Comparison of ENCODE assay signal across 16 cellular contexts in genomic region chr14:71620401-71620800, GRCh38.
DNase-seq lines count a peak whose midpoint lies in the region; ATAC-seq and TF ChIP-seq lines count a peak whose summit lies in the region.
"Had no signal": no experiment of that assay in that cellular context is flagged by ENCODE, and none has a peak within 500 bp of the region (broad histone marks: within the 10 kb centered on the region; RNA-seq: fewer than 3 reads in every experiment).

No MANE protein-coding gene starts in this region.

- H3K36me3 ChIP-seq in CD4-positive, CD25-positive, alpha-beta regulatory T cell (ENCODE audit: control insufficient read depth, insufficient read depth, low read length): peaks cover 17% of the 10 kb centered on the region
- H3K36me3 ChIP-seq in mesodermal cell (ENCODE audit: control insufficient read depth, insufficient read depth, low read length): peaks cover 7% of the 10 kb centered on the region
- H3K36me3 ChIP-seq: SJCRH30 had no signal

- no peak overlapping the region for H3K27ac ChIP-seq in CD4-positive, CD25-positive, alpha-beta regulatory T cell (ENCODE audit: insufficient read depth, low read length, poor library complexity, severe bottlenecking)
- peak overlapping the region; percentile 55 for H3K27ac ChIP-seq in mesodermal cell (ENCODE audit: low read depth, low read length, severe bottlenecking)
- H3K27ac ChIP-seq: SJCRH30 had no signal

- CTCF ChIA-PET in activated CD8-positive, alpha-beta T cell treated with anti-CD3 and anti-CD28 coated beads, Interleukin-2, amount 10 ng/mL, durations not matched to agents 7 days and 5 days (lab: Charles Lee): no interaction called here

- H3K27ac Mint-ChIP-seq in CD4-positive, CD25-positive, alpha-beta regulatory T cell: peak overlapping the region in 2 of 3 donors; percentile 1 to 7
- peak overlapping the region; percentile 54 for H3K27ac Mint-ChIP-seq in endothelial cell (ENCODE audit: unreplicated experiment)
- no peak overlapping the region for H3K27ac Mint-ChIP-seq in activated CD8-positive, alpha-beta T cell treated with anti-CD3 and anti-CD28 coated beads, Interleukin-2, amount 10 ng/mL, durations not matched to agents 7 days and 5 days
- H3K27ac Mint-ChIP-seq: activated naive CD4-positive, alpha-beta T cell treated with anti-CD3 and anti-CD28 coated beads, Interleukin-2, amount 10 ng/mL, durations not matched to agents 7 days and 5 days; mesothelial cell of epicardium had no signal

- peaks cover 6 to 14% (median 10%) of the 10 kb centered on the region in 4 donors for H3K4me1 Mint-ChIP-seq in CD4-positive, CD25-positive, alpha-beta regulatory T cell
- peaks cover 18% of the 10 kb centered on the region for H3K4me1 Mint-ChIP-seq in endothelial cell (ENCODE audit: unreplicated experiment)
- H3K4me1 Mint-ChIP-seq in activated CD8-positive, alpha-beta T cell treated with anti-CD3 and anti-CD28 coated beads, Interleukin-2, amount 10 ng/mL, durations not matched to agents 7 days and 5 days (ENCODE audit: low read depth): no peaks in the 10 kb centered on the region
- H3K4me1 Mint-ChIP-seq: activated naive CD4-positive, alpha-beta T cell treated with anti-CD3 and anti-CD28 coated beads, Interleukin-2, amount 10 ng/mL, durations not matched to agents 7 days and 5 days had no signal

- ATAC-seq in CD4-positive, CD25-positive, alpha-beta regulatory T cell (ENCODE audit: low read depth in 2 of 2): no peak
- no peak for ATAC-seq in GM21737 (IDR thresholded peaks at IDR 0.05; ENCODE audit: unreplicated experiment)
- no peak for ATAC-seq in HG02885 (IDR thresholded peaks at IDR 0.05; ENCODE audit: poor library complexity, unreplicated experiment)
- ATAC-seq in activated CD8-positive, alpha-beta T cell treated with anti-CD3 and anti-CD28 coated beads, Interleukin-2, amount 10 ng/mL, durations not matched to agents 7 days and 5 days: no peak
- ATAC-seq: esophagus mucosa had no signal

- H3K27me3 ChIP-seq in CD4-positive, CD25-positive, alpha-beta regulatory T cell (ENCODE audit: control insufficient read depth, insufficient read depth, low read length): no peaks in the 10 kb centered on the region
- H3K27me3 ChIP-seq: SJCRH30 had no signal

- H3K4me3 ChIP-seq in CD4-positive, CD25-positive, alpha-beta regulatory T cell (ENCODE audit: low read depth, low read length): no peak overlapping the region
- no peak overlapping the region for H3K4me3 ChIP-seq in mesodermal cell (ENCODE audit: extremely low read depth, insufficient read depth, low read length, poor library complexity, severe bottlenecking)
- H3K4me3 ChIP-seq: SJCRH30 had no signal

- no peak for TF ChIP-seq CTCF in endothelial cell (IDR thresholded peaks at IDR 0.05; ENCODE audit: unreplicated experiment)

- no peaks in the 10 kb centered on the region for H3K27me3 Mint-ChIP-seq in CD4-positive, CD25-positive, alpha-beta regulatory T cell
- peaks cover 4% of the 10 kb centered on the region for H3K27me3 Mint-ChIP-seq in endothelial cell (ENCODE audit: unreplicated experiment)
- H3K27me3 Mint-ChIP-seq in activated CD8-positive, alpha-beta T cell treated with anti-CD3 and anti-CD28 coated beads, Interleukin-2, amount 10 ng/mL, durations not matched to agents 7 days and 5 days (ENCODE audit: low read depth): no peaks in the 10 kb centered on the region
- H3K27me3 Mint-ChIP-seq: activated naive CD4-positive, alpha-beta T cell treated with anti-CD3 and anti-CD28 coated beads, Interleukin-2, amount 10 ng/mL, durations not matched to agents 7 days and 5 days; central memory CD8-positive, alpha-beta T cell had no signal

- peaks cover 0 to 1% (median 0%) of the 10 kb centered on the region in 7 donors for H3K9me3 Mint-ChIP-seq in CD4-positive, CD25-positive, alpha-beta regulatory T cell
- no peaks in the 10 kb centered on the region for H3K9me3 Mint-ChIP-seq in endothelial cell (ENCODE audit: unreplicated experiment)
- H3K9me3 Mint-ChIP-seq in activated CD8-positive, alpha-beta T cell treated with anti-CD3 and anti-CD28 coated beads, Interleukin-2, amount 10 ng/mL, durations not matched to agents 7 days and 5 days (ENCODE audit: insufficient read depth): no peaks in the 10 kb centered on the region
- H3K9me3 Mint-ChIP-seq: activated naive CD4-positive, alpha-beta T cell treated with anti-CD3 and anti-CD28 coated beads, Interleukin-2, amount 10 ng/mL, durations not matched to agents 7 days and 5 days; central memory CD8-positive, alpha-beta T cell had no signal

- no peak overlapping the region for H3K4me3 Mint-ChIP-seq in CD4-positive, CD25-positive, alpha-beta regulatory T cell
- H3K4me3 Mint-ChIP-seq in endothelial cell (ENCODE audit: unreplicated experiment): peak overlapping the region; percentile 25
- H3K4me3 Mint-ChIP-seq in activated CD8-positive, alpha-beta T cell treated with anti-CD3 and anti-CD28 coated beads, Interleukin-2, amount 10 ng/mL, durations not matched to agents 7 days and 5 days: no peak overlapping the region
- H3K4me3 Mint-ChIP-seq: activated naive CD4-positive, alpha-beta T cell treated with anti-CD3 and anti-CD28 coated beads, Interleukin-2, amount 10 ng/mL, durations not matched to agents 7 days and 5 days; central memory CD8-positive, alpha-beta T cell; mesothelial cell of epicardium had no signal

- no peak for DNase-seq in CD4-positive, CD25-positive, alpha-beta regulatory T cell
- DNase-seq in RKO (ENCODE audit: low spot score): peak; percentile 71
- DNase-seq in endothelial cell (ENCODE audit: low spot score): no peak
- DNase-seq in activated CD8-positive, alpha-beta T cell treated with anti-CD3 and anti-CD28 coated beads, Interleukin-2, amount 10 ng/mL, durations not matched to agents 7 days and 5 days: no peak
- no peak for DNase-seq in cerebellar cortex (ENCODE audit: low spot score)
- DNase-seq: activated naive CD4-positive, alpha-beta T cell treated with anti-CD3 and anti-CD28 coated beads, Interleukin-2, amount 10 ng/mL, durations not matched to agents 7 days and 5 days; DMS53; NCI-H1930; NCI-H82; SJCRH30 had no signal

- H3K4me1 ChIP-seq in CD4-positive, CD25-positive, alpha-beta regulatory T cell (ENCODE audit: control insufficient read depth, insufficient read depth, low read length, poor library complexity, severe bottlenecking): no peaks in the 10 kb centered on the region
- peaks cover 16% of the 10 kb centered on the region for H3K4me1 ChIP-seq in mesodermal cell (ENCODE audit: control insufficient read depth, insufficient read depth, low read length, poor library complexity, severe bottlenecking)
- H3K4me1 ChIP-seq: SJCRH30 had no signal

- POLR2A ChIA-PET in activated CD8-positive, alpha-beta T cell treated with anti-CD3 and anti-CD28 coated beads, Interleukin-2, amount 10 ng/mL, durations not matched to agents 7 days and 5 days (lab: Charles Lee): no interaction called here

- H3K9me3 ChIP-seq in CD4-positive, CD25-positive, alpha-beta regulatory T cell (ENCODE audit: control insufficient read depth in 2 of 2, low read length in 2 of 2): no peaks in the 10 kb centered on the region
- no peaks in the 10 kb centered on the region for H3K9me3 ChIP-seq in mesodermal cell (ENCODE audit: control insufficient read depth, low read length)
- H3K9me3 ChIP-seq: SJCRH30 had no signal

- 87 to 91% methylated on average over 2 of the region's 2 CpGs for WGBS in mesodermal cell (ENCODE audit: insufficient coverage in 2 of 2), 2 experiments

- H3K36me3 Mint-ChIP-seq in CD4-positive, CD25-positive, alpha-beta regulatory T cell: peaks cover 47% of the 10 kb centered on the region
- peaks cover 11% of the 10 kb centered on the region for H3K36me3 Mint-ChIP-seq in endothelial cell (ENCODE audit: low read depth, unreplicated experiment)
- peaks cover 27% of the 10 kb centered on the region for H3K36me3 Mint-ChIP-seq in activated CD8-positive, alpha-beta T cell treated with anti-CD3 and anti-CD28 coated beads, Interleukin-2, amount 10 ng/mL, durations not matched to agents 7 days and 5 days (ENCODE audit: low read depth)
